In genomic region chr20:25987073-25987927, GRCh38 we compare ENCODE assay signal across 8 cellular contexts.
DNase-seq lines count a peak whose midpoint lies in the region; ATAC-seq and TF ChIP-seq lines count a peak whose summit lies in the region.

No MANE protein-coding gene starts in this region.

- H3K36me3 Mint-ChIP-seq in T-helper 17 cell (ENCODE audit: low read depth): peaks cover 5% of the 10 kb centered on the region

- TF ChIP-seq POLR2A in body of pancreas (IDR thresholded peaks at IDR 0.05): no peak

- H3K4me1 ChIP-seq in body of pancreas: peaks cover 8% of the 10 kb centered on the region
- peaks cover 0 to 4% (median 4%) of the 10 kb centered on the region in 4 donors for H3K4me1 ChIP-seq in liver (ENCODE audit: control insufficient read depth in 4 of 4, insufficient read depth in 4 of 4, low read length in 3 of 4)

- H3K4me3 ChIP-seq in AG04449 (ENCODE audit: low read depth, low read length) (peak overlapping the region; percentile 41), body of pancreas (no peak overlapping the region), liver (ENCODE audit: low read depth in 1 of 3, low read length in 3 of 3) (peak overlapping the region in 2 of 3 donors; percentile 8 to 23)

- TF ChIP-seq CTCF in AG04449 (IDR thresholded peaks at IDR 0.05; ENCODE audit: insufficient read depth, low read length, missing control alignments): peak; percentile 38
- TF ChIP-seq CTCF in body of pancreas (IDR thresholded peaks at IDR 0.05): peak in 4 of 7 experiments; percentile 18 to 36 (median 22)
- peak; percentile 26 for TF ChIP-seq CTCF in liver (IDR thresholded peaks at IDR 0.05; ENCODE audit: low read depth, low read length, missing input control)

- peaks cover 6% of the 10 kb centered on the region for H3K4me1 Mint-ChIP-seq in T-helper 17 cell

- DNase-seq in AG04449 (ENCODE audit: low read depth, low spot score) (no peak), T-helper 17 cell (peak; percentile 28 to 48 (median 29)), body of pancreas (peak in 3 of 4 donors; percentile 44 to 60 (median 48)), 8988T (no peak)
- DNase-seq in stimulated activated CD8-positive, alpha-beta memory T cell treated with anti-CD3 and anti-CD28 coated beads, Interleukin-15, amount 100 ng/mL, for 24 hours (ENCODE audit: low read depth): peak; percentile 28

- peaks cover 49% of the 10 kb centered on the region for H3K27me3 Mint-ChIP-seq in T-helper 17 cell

- POLR2A ChIA-PET in AG04449 (lab: Yijun Ruan, JAX): no interaction called here

- H3K27ac ChIP-seq in body of pancreas (no peak overlapping the region), liver (ENCODE audit: low read depth in 1 of 2, low read length in 2 of 2) (no peak overlapping the region)

- ATAC-seq in GM18909 (IDR thresholded peaks at IDR 0.05; ENCODE audit: poor library complexity, unreplicated experiment) (peak; percentile 65), HG03432 (IDR thresholded peaks at IDR 0.05; ENCODE audit: unreplicated experiment) (peak; percentile 91), T-helper 17 cell (peak; percentile 86), body of pancreas (peak; percentile 47)

- peak overlapping the region; percentile 86 for H3K4me3 Mint-ChIP-seq in T-helper 17 cell

- CTCF ChIA-PET in AG04449 (lab: Yijun Ruan, JAX): no interaction called here

- H3K27me3 ChIP-seq in body of pancreas (no peaks in the 10 kb centered on the region), liver (ENCODE audit: control insufficient read depth in 4 of 4, insufficient read depth in 4 of 4, low read length in 3 of 4) (no peaks in the 10 kb centered on the region)

- H3K27ac Mint-ChIP-seq in T-helper 17 cell: peak overlapping the region; percentile 70

- no peak overlapping the region for H3K9ac ChIP-seq in liver (ENCODE audit: low read depth in 1 of 2, low read length in 2 of 2)

- 17 to 77% methylated on average over 4 to 46 of the region's 46 CpGs for WGBS in body of pancreas, 2 donors
- 23% methylated on average over 46 of the region's 46 CpGs for WGBS in liver

- intact Hi-C loops in body of pancreas (cut with DNase I): no loop called here

- no peaks in the 10 kb centered on the region for H3K9me3 ChIP-seq in T-helper 17 cell (ENCODE audit: control insufficient read depth, low read length, poor library complexity, severe bottlenecking)
- no peaks in the 10 kb centered on the region for H3K9me3 ChIP-seq in body of pancreas
- no peaks in the 10 kb centered on the region for H3K9me3 ChIP-seq in liver (ENCODE audit: control insufficient read depth in 4 of 4, low read length in 3 of 4)

- peak in 1 of 2 donors; percentile 28 for TF ChIP-seq RAD21 in liver (IDR thresholded peaks at IDR 0.05)

- H3K36me3 ChIP-seq in body of pancreas (replicated peaks in 1 of 2; ENCODE audit: insufficient read depth in 1 of 2, low read depth in 2 of 2) (no peaks in the 10 kb centered on the region), liver (ENCODE audit: control insufficient read depth in 4 of 4, insufficient read depth in 3 of 4, low read depth in 1 of 4, low read length in 3 of 4) (no peaks in the 10 kb centered on the region)

TF ChIP-seq in liver, 16 proteins besides CTCF, POLR2A, EP300 and RAD21:
- TF ChIP-seq TAF1 (conservative IDR thresholded peaks at IDR 0.05) (no peak), FOXA1 (IDR thresholded peaks at IDR 0.05) (no peak), YY1 (IDR thresholded peaks at IDR 0.05) (no peak), MAX (IDR thresholded peaks at IDR 0.05) (no peak), JUND (IDR thresholded peaks at IDR 0.05) (no peak), HNF4G (IDR thresholded peaks at IDR 0.05) (no peak)
TF ChIP-seq in liver: peak in this region for 0.

Comparison
In these comparisons a context has a peak if more than half of its experiments do, and no peak if none do; other contexts are left out.
1. DNase-seq: peak in T-helper 17 cell (3 of 3), body of pancreas (3 of 4) and stimulated activated CD8-positive, alpha-beta memory T cell treated with anti-CD3 and anti-CD28 coated beads, Interleukin-15, amount 100 ng/mL, for 24 hours (single experiment); none in AG04449 (single experiment) and 8988T (single experiment).
2. H3K4me3 ChIP-seq: peak in AG04449 (single experiment) and liver (2 of 3); none in body of pancreas (0 of 2).
3. Peak in every context shown above with its lines, with median percentiles within 50 percentile points of each other: CTCF ChIP-seq and ATAC-seq.